ENCODE assay signal across 18 cellular contexts in the genomic region with DNA sequence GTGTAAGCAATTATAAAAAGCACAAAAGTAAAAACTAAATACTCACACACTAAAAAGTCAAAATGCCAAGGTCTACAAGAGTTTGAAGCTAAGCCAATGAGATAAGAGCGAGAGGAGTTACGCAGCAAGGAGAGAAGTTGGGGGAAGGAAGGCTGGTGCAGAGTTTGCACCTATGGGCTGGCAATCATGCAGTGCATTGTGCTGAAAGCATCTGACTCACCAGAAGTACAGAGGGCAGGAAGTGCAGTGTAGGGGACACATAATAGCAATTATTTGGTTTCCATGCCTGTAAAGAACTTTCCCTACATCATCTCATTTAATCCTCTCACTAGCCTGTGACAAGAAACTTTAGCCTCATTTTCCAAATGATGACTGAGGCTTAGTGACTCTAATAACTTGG.
"Had no signal": no experiment of that assay in that cellular context is flagged by ENCODE, and none has a peak within 500 bp of the region (broad histone marks: within the 10 kb centered on the region; RNA-seq: fewer than 3 reads in every experiment).

No MANE protein-coding gene starts in this region.

- H3K36me3 ChIP-seq: gastrocnemius medialis, left ventricle myocardium inferior, sigmoid colon had no signal

- H3K9me3 ChIP-seq: gastrocnemius medialis, sigmoid colon had no signal

- DNase-seq: activated CD4-positive, alpha-beta T cell treated with anti-CD3 and anti-CD28 coated beads, Interleukin-2, amount 10 ng/mL, durations not matched to agents 24 days and 14 days; activated CD8-positive, alpha-beta T cell treated with anti-CD3 and anti-CD28 coated beads for 36 hours; activated naive CD4-positive, alpha-beta T cell; activated naive CD8-positive, alpha-beta T cell treated with anti-CD3 and anti-CD28 coated beads for 36 hours; activated T-cell treated with anti-CD3 and anti-CD28 coated beads, Interleukin-2, amount 50 U/mL, for 1 hour; amygdala; dorsolateral prefrontal cortex; erythroblast; gastrocnemius medialis; head of caudate nucleus; kidney; left ventricle myocardium inferior; nephron progenitor cell; nucleus accumbens; sigmoid colon; stimulated activated naive B cell treated with anti-CD40 and anti-IgM and Interleukin-4, amounts not matched to agents 10 μg/mL and 1 μg/mL and 100 μg/mL, for 72 hours; T1000 had no signal

- H3K4me3 ChIP-seq: dorsolateral prefrontal cortex, gastrocnemius medialis, left ventricle myocardium inferior, sigmoid colon had no signal

- ATAC-seq: activated CD8-positive, alpha-beta T cell treated with anti-CD3 and anti-CD28 coated beads for 36 hours; activated T-helper 17 cell treated with anti-CD3 and anti-CD28 coated beads, Interleukin-2, amount 50 U/mL, for 72 hours; gastrocnemius medialis had no signal

- FAIRE-seq: kidney had no signal

- H3K27me3 ChIP-seq: dorsolateral prefrontal cortex, gastrocnemius medialis, sigmoid colon had no signal

- H3K27ac ChIP-seq: dorsolateral prefrontal cortex, gastrocnemius medialis, left ventricle myocardium inferior, sigmoid colon had no signal

- H3K4me1 ChIP-seq: gastrocnemius medialis, left ventricle myocardium inferior, sigmoid colon had no signal
